ENCODE assay signal across 13 cellular contexts in genomic region chr3:195155842-195156241, GRCh38.
DNase-seq lines count a peak whose midpoint lies in the region; TF ChIP-seq lines count a peak whose summit lies in the region.
"Had no signal": no experiment of that assay in that cellular context is flagged by ENCODE, and none has a peak within 500 bp of the region (broad histone marks: within the 10 kb centered on the region; RNA-seq: fewer than 3 reads in every experiment).

No MANE protein-coding gene starts in this region.

- H3K27me3 ChIP-seq in subcutaneous abdominal adipose tissue (ENCODE audit: control insufficient read depth in 5 of 5, insufficient read depth in 4 of 5, low read length in 5 of 5) (no peaks in the 10 kb centered on the region), osteoblast (ENCODE audit: insufficient read depth, low read length) (no peaks in the 10 kb centered on the region)
- H3K27me3 ChIP-seq: SJCRH30 had no signal

- H3K36me3 ChIP-seq in mesodermal cell (ENCODE audit: control insufficient read depth, insufficient read depth, low read length) (peaks cover 9% of the 10 kb centered on the region), subcutaneous abdominal adipose tissue (ENCODE audit: control insufficient read depth in 5 of 5, insufficient read depth in 5 of 5, low read length in 5 of 5) (peaks cover 0 to 2% (median 0%) of the 10 kb centered on the region in 5 donors), osteoblast (ENCODE audit: insufficient read depth, low read length) (no peaks in the 10 kb centered on the region)
- H3K36me3 ChIP-seq: SJCRH30 had no signal

- H3K27ac Mint-ChIP-seq in activated CD4-positive, alpha-beta T cell treated with anti-CD3 and anti-CD28 coated beads, Interleukin-2, amount 10 ng/mL, durations not matched to agents 7 days and 5 days, result peak overlapping the region; percentile 28
- H3K27ac Mint-ChIP-seq in brain, result peak overlapping the region; percentile 90 to 98 (median 96)
- H3K27ac Mint-ChIP-seq: activated naive CD4-positive, alpha-beta T cell treated with anti-CD3 and anti-CD28 coated beads, Interleukin-2, amount 50 U/mL, for 72 hours had no signal

- H3K36me3 Mint-ChIP-seq in activated CD4-positive, alpha-beta T cell treated with anti-CD3 and anti-CD28 coated beads, Interleukin-2, amount 10 ng/mL, durations not matched to agents 7 days and 5 days (ENCODE audit: low read depth), result peaks cover 3% of the 10 kb centered on the region
- peaks cover 14% of the 10 kb centered on the region for H3K36me3 Mint-ChIP-seq in brain

- DNase-seq in activated CD4-positive, alpha-beta T cell treated with anti-CD3 and anti-CD28 coated beads, Interleukin-2, amount 10 ng/mL, durations not matched to agents 7 days and 5 days, result no peak
- DNase-seq in activated CD4-positive, alpha-beta T cell treated with anti-CD3 and anti-CD28 coated beads for 48 hours, result no peak
- DNase-seq in osteoblast (ENCODE audit: insufficient read length, low spot score, missing footprints), result no peak
- no peak for DNase-seq in C1 segment of cervical spinal cord (lab: John Stamatoyannopoulos, UW)
- no peak for DNase-seq in hepatic stellate cell (ENCODE audit: low spot score)
- DNase-seq: NCI-H187 treated with DMSO at 0.1 percent for 48 hours had no signal

- H3K27ac ChIP-seq in mesodermal cell (ENCODE audit: low read depth, low read length, severe bottlenecking) (peak overlapping the region; percentile 43), subcutaneous abdominal adipose tissue (ENCODE audit: low read depth, low read length) (peak overlapping the region; percentile 54), osteoblast (ENCODE audit: low read depth, low read length) (no peak overlapping the region)
- H3K27ac ChIP-seq: HL-60 had no signal

- peaks cover 75% of the 10 kb centered on the region for H3K4me1 ChIP-seq in mesodermal cell (ENCODE audit: control insufficient read depth, insufficient read depth, low read length, poor library complexity, severe bottlenecking)
- H3K4me1 ChIP-seq in subcutaneous abdominal adipose tissue (ENCODE audit: control insufficient read depth in 5 of 5, insufficient read depth in 5 of 5, low read length in 5 of 5), result peaks cover 23 to 74% (median 47%) of the 10 kb centered on the region in 5 donors
- H3K4me1 ChIP-seq in osteoblast (ENCODE audit: insufficient read depth, low read length), result peaks cover 59% of the 10 kb centered on the region

- TF ChIP-seq CTCF in brain (conservative IDR thresholded peaks at IDR 0.05) (no peak), osteoblast (IDR thresholded peaks at IDR 0.05; ENCODE audit: extremely low read depth, low read depth, low read length) (no peak)

- 90 to 97% methylated on average over 5 of the region's 7 CpGs for WGBS in mesodermal cell (ENCODE audit: insufficient coverage in 2 of 2), 2 experiments

- POLR2A ChIA-PET in activated CD4-positive, alpha-beta T cell treated with anti-CD3 and anti-CD28 coated beads, Interleukin-2, amount 10 ng/mL, durations not matched to agents 7 days and 5 days (lab: Charles Lee), result no interaction called here

- no peaks in the 10 kb centered on the region for H3K79me2 ChIP-seq in osteoblast (ENCODE audit: insufficient read depth, low read length)

- peaks cover 16% of the 10 kb centered on the region for H3K4me1 Mint-ChIP-seq in activated CD4-positive, alpha-beta T cell treated with anti-CD3 and anti-CD28 coated beads, Interleukin-2, amount 10 ng/mL, durations not matched to agents 7 days and 5 days
- H3K4me1 Mint-ChIP-seq in brain, result peaks cover 82% of the 10 kb centered on the region

- CTCF ChIA-PET in activated CD4-positive, alpha-beta T cell treated with anti-CD3 and anti-CD28 coated beads, Interleukin-2, amount 10 ng/mL, durations not matched to agents 7 days and 5 days (lab: Charles Lee), result interaction anchor here (1.6 kb wide), 1 partner anchor 10 kb away, joined by 5 read pairs; no protein-coding TSS in a partner anchor

- no peaks in the 10 kb centered on the region for H4K20me1 ChIP-seq in osteoblast (ENCODE audit: insufficient read depth, low read length)

- no peaks in the 10 kb centered on the region for H3K9me3 ChIP-seq in mesodermal cell (ENCODE audit: control insufficient read depth, low read length)
- H3K9me3 ChIP-seq in subcutaneous abdominal adipose tissue (ENCODE audit: control insufficient read depth in 5 of 5, low read length in 5 of 5), result no peaks in the 10 kb centered on the region
- no peaks in the 10 kb centered on the region for H3K9me3 ChIP-seq in osteoblast (ENCODE audit: low read depth, low read length)
- H3K9me3 ChIP-seq: mucosa of descending colon, SJCRH30 had no signal

- no peak overlapping the region for H2AFZ ChIP-seq in osteoblast (ENCODE audit: low read length)

- no peak overlapping the region for H3K9ac ChIP-seq in subcutaneous abdominal adipose tissue (ENCODE audit: low read length in 5 of 5)

- no peaks in the 10 kb centered on the region for H3K9me3 Mint-ChIP-seq in activated CD4-positive, alpha-beta T cell treated with anti-CD3 and anti-CD28 coated beads, Interleukin-2, amount 10 ng/mL, durations not matched to agents 7 days and 5 days
- H3K9me3 Mint-ChIP-seq in brain, result peaks cover 0 to 2% (median 0%) of the 10 kb centered on the region in 5 experiments
- H3K9me3 Mint-ChIP-seq: activated naive CD4-positive, alpha-beta T cell treated with anti-CD3 and anti-CD28 coated beads, Interleukin-2, amount 50 U/mL, for 72 hours had no signal

- H3K4me3 Mint-ChIP-seq in activated CD4-positive, alpha-beta T cell treated with anti-CD3 and anti-CD28 coated beads, Interleukin-2, amount 10 ng/mL, durations not matched to agents 7 days and 5 days, result no peak overlapping the region
- peak overlapping the region; percentile 41 to 68 (median 56) for H3K4me3 Mint-ChIP-seq in brain

- no peak overlapping the region for H3K4me2 ChIP-seq in osteoblast (ENCODE audit: insufficient read depth, low read length)

- no peaks in the 10 kb centered on the region for H3K27me3 Mint-ChIP-seq in activated CD4-positive, alpha-beta T cell treated with anti-CD3 and anti-CD28 coated beads, Interleukin-2, amount 10 ng/mL, durations not matched to agents 7 days and 5 days
- H3K27me3 Mint-ChIP-seq in brain, result peaks cover 3% of the 10 kb centered on the region

- H3K4me3 ChIP-seq in mesodermal cell (ENCODE audit: extremely low read depth, insufficient read depth, low read length, poor library complexity, severe bottlenecking) (no peak overlapping the region), subcutaneous abdominal adipose tissue (ENCODE audit: low read depth in 1 of 5, low read length in 5 of 5) (no peak overlapping the region), osteoblast (ENCODE audit: insufficient read depth, low read length) (no peak overlapping the region)
- H3K4me3 ChIP-seq: mucosa of descending colon had no signal
